1 cellular context compared by ENCODE assay signal in genomic region chr5:11733185-11733839, GRCh38.
A peak's percentile ranks its signal among the peaks of the same experiment; 100 is the strongest.
TF ChIP-seq lines count a peak whose summit lies in the region.

No MANE protein-coding gene starts in this region.

TF ChIP-seq in HepG2, 621 proteins besides CTCF, POLR2A, EP300 and RAD21 (continued from another document and continues in another):
- TF ChIP-seq AHDC1 (CRISPR knock-in tag; IDR thresholded peaks at IDR 0.05; ENCODE audit: borderline replicate concordance), result peak; percentile 31; the same call in 1 of the 2 replicates
- no peak for TF ChIP-seq ZNF737 (CRISPR knock-in tag; IDR thresholded peaks at IDR 0.05; ENCODE audit: borderline replicate concordance)
- TF ChIP-seq, protein P1, sequence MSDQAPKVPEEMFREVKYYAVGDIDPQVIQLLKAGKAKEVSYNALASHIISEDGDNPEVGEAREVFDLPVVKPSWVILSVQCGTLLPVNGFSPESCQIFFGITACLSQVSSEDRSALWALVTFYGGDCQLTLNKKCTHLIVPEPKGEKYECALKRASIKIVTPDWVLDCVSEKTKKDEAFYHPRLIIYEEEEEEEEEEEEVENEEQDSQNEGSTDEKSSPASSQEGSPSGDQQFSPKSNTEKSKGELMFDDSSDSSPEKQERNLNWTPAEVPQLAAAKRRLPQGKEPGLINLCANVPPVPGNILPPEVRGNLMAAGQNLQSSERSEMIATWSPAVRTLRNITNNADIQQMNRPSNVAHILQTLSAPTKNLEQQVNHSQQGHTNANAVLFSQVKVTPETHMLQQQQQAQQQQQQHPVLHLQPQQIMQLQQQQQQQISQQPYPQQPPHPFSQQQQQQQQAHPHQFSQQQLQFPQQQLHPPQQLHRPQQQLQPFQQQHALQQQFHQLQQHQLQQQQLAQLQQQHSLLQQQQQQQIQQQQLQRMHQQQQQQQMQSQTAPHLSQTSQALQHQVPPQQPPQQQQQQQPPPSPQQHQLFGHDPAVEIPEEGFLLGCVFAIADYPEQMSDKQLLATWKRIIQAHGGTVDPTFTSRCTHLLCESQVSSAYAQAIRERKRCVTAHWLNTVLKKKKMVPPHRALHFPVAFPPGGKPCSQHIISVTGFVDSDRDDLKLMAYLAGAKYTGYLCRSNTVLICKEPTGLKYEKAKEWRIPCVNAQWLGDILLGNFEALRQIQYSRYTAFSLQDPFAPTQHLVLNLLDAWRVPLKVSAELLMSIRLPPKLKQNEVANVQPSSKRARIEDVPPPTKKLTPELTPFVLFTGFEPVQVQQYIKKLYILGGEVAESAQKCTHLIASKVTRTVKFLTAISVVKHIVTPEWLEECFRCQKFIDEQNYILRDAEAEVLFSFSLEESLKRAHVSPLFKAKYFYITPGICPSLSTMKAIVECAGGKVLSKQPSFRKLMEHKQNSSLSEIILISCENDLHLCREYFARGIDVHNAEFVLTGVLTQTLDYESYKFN (CRISPR knock-in tag; conservative IDR thresholded peaks at IDR 0.05), result peak; percentile 67
- TF ChIP-seq, protein P2, sequence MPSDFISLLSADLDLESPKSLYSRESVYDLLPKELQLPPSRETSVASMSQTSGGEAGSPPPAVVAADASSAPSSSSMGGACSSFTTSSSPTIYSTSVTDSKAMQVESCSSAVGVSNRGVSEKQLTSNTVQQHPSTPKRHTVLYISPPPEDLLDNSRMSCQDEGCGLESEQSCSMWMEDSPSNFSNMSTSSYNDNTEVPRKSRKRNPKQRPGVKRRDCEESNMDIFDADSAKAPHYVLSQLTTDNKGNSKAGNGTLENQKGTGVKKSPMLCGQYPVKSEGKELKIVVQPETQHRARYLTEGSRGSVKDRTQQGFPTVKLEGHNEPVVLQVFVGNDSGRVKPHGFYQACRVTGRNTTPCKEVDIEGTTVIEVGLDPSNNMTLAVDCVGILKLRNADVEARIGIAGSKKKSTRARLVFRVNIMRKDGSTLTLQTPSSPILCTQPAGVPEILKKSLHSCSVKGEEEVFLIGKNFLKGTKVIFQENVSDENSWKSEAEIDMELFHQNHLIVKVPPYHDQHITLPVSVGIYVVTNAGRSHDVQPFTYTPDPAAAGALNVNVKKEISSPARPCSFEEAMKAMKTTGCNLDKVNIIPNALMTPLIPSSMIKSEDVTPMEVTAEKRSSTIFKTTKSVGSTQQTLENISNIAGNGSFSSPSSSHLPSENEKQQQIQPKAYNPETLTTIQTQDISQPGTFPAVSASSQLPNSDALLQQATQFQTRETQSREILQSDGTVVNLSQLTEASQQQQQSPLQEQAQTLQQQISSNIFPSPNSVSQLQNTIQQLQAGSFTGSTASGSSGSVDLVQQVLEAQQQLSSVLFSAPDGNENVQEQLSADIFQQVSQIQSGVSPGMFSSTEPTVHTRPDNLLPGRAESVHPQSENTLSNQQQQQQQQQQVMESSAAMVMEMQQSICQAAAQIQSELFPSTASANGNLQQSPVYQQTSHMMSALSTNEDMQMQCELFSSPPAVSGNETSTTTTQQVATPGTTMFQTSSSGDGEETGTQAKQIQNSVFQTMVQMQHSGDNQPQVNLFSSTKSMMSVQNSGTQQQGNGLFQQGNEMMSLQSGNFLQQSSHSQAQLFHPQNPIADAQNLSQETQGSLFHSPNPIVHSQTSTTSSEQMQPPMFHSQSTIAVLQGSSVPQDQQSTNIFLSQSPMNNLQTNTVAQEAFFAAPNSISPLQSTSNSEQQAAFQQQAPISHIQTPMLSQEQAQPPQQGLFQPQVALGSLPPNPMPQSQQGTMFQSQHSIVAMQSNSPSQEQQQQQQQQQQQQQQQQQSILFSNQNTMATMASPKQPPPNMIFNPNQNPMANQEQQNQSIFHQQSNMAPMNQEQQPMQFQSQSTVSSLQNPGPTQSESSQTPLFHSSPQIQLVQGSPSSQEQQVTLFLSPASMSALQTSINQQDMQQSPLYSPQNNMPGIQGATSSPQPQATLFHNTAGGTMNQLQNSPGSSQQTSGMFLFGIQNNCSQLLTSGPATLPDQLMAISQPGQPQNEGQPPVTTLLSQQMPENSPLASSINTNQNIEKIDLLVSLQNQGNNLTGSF (CRISPR knock-in tag; IDR thresholded peaks at IDR 0.05), result no peak
- no peak for TF ChIP-seq ZNF709 (CRISPR knock-in tag; IDR thresholded peaks at IDR 0.05)
- TF ChIP-seq ZKSCAN1 (IDR thresholded peaks at IDR 0.05; ENCODE audit: low read length), result no peak
- no peak for TF ChIP-seq ZNF550 (CRISPR knock-in tag; IDR thresholded peaks at IDR 0.05; ENCODE audit: borderline replicate concordance)
- peak; percentile 20; the same call in 1 of the 2 replicates for TF ChIP-seq ZNF652 (CRISPR knock-in tag; IDR thresholded peaks at IDR 0.05; ENCODE audit: borderline replicate concordance, low read depth)
- TF ChIP-seq, protein P3, sequence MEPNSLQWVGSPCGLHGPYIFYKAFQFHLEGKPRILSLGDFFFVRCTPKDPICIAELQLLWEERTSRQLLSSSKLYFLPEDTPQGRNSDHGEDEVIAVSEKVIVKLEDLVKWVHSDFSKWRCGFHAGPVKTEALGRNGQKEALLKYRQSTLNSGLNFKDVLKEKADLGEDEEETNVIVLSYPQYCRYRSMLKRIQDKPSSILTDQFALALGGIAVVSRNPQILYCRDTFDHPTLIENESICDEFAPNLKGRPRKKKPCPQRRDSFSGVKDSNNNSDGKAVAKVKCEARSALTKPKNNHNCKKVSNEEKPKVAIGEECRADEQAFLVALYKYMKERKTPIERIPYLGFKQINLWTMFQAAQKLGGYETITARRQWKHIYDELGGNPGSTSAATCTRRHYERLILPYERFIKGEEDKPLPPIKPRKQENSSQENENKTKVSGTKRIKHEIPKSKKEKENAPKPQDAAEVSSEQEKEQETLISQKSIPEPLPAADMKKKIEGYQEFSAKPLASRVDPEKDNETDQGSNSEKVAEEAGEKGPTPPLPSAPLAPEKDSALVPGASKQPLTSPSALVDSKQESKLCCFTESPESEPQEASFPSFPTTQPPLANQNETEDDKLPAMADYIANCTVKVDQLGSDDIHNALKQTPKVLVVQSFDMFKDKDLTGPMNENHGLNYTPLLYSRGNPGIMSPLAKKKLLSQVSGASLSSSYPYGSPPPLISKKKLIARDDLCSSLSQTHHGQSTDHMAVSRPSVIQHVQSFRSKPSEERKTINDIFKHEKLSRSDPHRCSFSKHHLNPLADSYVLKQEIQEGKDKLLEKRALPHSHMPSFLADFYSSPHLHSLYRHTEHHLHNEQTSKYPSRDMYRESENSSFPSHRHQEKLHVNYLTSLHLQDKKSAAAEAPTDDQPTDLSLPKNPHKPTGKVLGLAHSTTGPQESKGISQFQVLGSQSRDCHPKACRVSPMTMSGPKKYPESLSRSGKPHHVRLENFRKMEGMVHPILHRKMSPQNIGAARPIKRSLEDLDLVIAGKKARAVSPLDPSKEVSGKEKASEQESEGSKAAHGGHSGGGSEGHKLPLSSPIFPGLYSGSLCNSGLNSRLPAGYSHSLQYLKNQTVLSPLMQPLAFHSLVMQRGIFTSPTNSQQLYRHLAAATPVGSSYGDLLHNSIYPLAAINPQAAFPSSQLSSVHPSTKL (CRISPR knock-in tag; IDR thresholded peaks at IDR 0.05), result peak; percentile 68
- no peak for TF ChIP-seq GTF2F1 (IDR thresholded peaks at IDR 0.05; ENCODE audit: low read length)
- TF ChIP-seq ZNF609 (CRISPR knock-in tag; IDR thresholded peaks at IDR 0.05; ENCODE audit: borderline replicate concordance), result 0 out of 2 replicates have a peak, but pooled peaks have one; percentile 29
- peak; percentile 84 for TF ChIP-seq CEBPB (IDR thresholded peaks at IDR 0.05; ENCODE audit: borderline replicate concordance, low read depth, low read length)
- TF ChIP-seq ZC3H4 (CRISPR knock-in tag; IDR thresholded peaks at IDR 0.05; ENCODE audit: borderline replicate concordance), result no peak
- TF ChIP-seq, protein P4, sequence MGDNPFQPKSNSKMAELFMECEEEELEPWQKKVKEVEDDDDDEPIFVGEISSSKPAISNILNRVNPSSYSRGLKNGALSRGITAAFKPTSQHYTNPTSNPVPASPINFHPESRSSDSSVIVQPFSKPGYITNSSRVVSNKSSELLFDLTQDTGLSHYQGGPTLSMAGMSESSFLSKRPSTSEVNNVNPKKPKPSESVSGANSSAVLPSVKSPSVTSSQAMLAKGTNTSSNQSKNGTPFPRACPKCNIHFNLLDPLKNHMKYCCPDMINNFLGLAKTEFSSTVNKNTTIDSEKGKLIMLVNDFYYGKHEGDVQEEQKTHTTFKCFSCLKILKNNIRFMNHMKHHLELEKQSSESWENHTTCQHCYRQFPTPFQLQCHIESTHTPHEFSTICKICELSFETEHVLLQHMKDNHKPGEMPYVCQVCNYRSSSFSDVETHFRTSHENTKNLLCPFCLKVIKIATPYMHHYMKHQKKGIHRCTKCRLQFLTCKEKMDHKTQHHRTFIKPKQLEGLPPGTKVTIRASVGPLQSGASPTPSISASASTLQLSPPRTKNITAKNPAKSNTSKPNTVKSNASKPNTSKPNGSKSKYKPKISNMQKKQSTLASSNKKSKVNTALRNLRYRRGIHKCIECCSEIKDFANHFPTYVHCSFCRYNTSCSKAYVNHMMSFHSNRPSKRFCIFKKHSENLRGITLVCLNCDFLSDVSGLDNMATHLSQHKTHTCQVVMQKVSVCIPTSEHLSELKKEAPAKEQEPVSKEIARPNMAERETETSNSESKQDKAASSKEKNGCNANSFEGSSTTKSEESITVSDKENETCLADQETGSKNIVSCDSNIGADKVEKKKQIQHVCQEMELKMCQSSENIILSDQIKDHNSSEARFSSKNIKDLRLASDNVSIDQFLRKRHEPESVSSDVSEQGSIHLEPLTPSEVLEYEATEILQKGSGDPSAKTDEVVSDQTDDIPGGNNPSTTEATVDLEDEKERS (CRISPR knock-in tag; IDR thresholded peaks at IDR 0.05), result no peak
- TF ChIP-seq, protein P5, sequence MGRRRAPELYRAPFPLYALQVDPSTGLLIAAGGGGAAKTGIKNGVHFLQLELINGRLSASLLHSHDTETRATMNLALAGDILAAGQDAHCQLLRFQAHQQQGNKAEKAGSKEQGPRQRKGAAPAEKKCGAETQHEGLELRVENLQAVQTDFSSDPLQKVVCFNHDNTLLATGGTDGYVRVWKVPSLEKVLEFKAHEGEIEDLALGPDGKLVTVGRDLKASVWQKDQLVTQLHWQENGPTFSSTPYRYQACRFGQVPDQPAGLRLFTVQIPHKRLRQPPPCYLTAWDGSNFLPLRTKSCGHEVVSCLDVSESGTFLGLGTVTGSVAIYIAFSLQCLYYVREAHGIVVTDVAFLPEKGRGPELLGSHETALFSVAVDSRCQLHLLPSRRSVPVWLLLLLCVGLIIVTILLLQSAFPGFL (CRISPR knock-in tag; IDR thresholded peaks at IDR 0.05), result no peak
